12 cellular contexts compared by ENCODE assay signal in genomic region chr5:136066705-136067271, GRCh38. TPM values are rescaled to one million over a fixed set of nuclear protein-coding genes. Genes with fewer than 3 reads are reported as not detected.
DNase-seq lines count a peak whose midpoint lies in the region; ATAC-seq, FAIRE-seq and TF ChIP-seq lines count a peak whose summit lies in the region.
"Had no signal": no experiment of that assay in that cellular context is flagged by ENCODE, and none has a peak within 500 bp of the region (broad histone marks: within the 10 kb centered on the region; RNA-seq: fewer than 3 reads in every experiment).

No MANE protein-coding gene starts in this region.

- H3K36me3 Mint-ChIP-seq in HFFc6 (ENCODE audit: low read depth) = peaks cover 27% of the 10 kb centered on the region
- H3K36me3 Mint-ChIP-seq: CD8-positive, alpha-beta T cell had no signal

- H3K27ac ChIP-seq in ACC112 (ENCODE audit: low read depth, low read length) (peak overlapping the region; percentile 43), HepG2 (ENCODE audit: extremely low read length, insufficient read depth, low read length) (peak overlapping the region; percentile 72)

- H3K79me2 ChIP-seq in ACC112 (ENCODE audit: control insufficient read depth, insufficient read depth, low read length, unreplicated experiment) = no peaks in the 10 kb centered on the region
- no peaks in the 10 kb centered on the region for H3K79me2 ChIP-seq in HepG2 (ENCODE audit: insufficient read depth, low read length)

- peak overlapping the region; percentile 83 for H3K4me2 ChIP-seq in HepG2 (ENCODE audit: low read depth, low read length)

- no peak overlapping the region for H3K4me3 Mint-ChIP-seq in HFFc6
- H3K4me3 Mint-ChIP-seq: CD8-positive, alpha-beta T cell had no signal

- TF ChIP-seq CTCF in HFFc6 (IDR thresholded peaks at IDR 0.05) = no peak; the same call in 1 of the 2 replicates
- TF ChIP-seq CTCF in choroid plexus epithelial cell (conservative IDR thresholded peaks at IDR 0.05; ENCODE audit: low read depth, low read length) = peak; percentile 65
- peak; percentile 61 for TF ChIP-seq CTCF in HepG2 (CRISPR knock-in tag; IDR thresholded peaks at IDR 0.05)

- peak overlapping the region; percentile 28; the same call in 1 of the 2 replicates for H3K9ac ChIP-seq in HepG2 (ENCODE audit: insufficient read depth, low read depth, low read length)

- H3K27ac Mint-ChIP-seq in HFFc6 = no peak overlapping the region; the same call in 1 of the 2 replicates
- H3K27ac Mint-ChIP-seq: CD8-positive, alpha-beta T cell had no signal

- DNase-seq in HFFc6 = peak; percentile 58
- peak; percentile 82 for DNase-seq in choroid plexus epithelial cell (ENCODE audit: low read depth)
- peak; percentile 73 for DNase-seq in HepG2 (ENCODE audit: low spot score)
- no peak for DNase-seq in cortex of kidney (lab: John Stamatoyannopoulos, UW)
- DNase-seq in NCI-H526 (lab: John Stamatoyannopoulos, UW) = no peak
- DNase-seq in medulla oblongata (ENCODE audit: extremely low spot score) = no peak
- DNase-seq: activated CD4-positive, alpha-beta T cell treated with anti-CD3 and anti-CD28 coated beads for 1 hour; CD8-positive, alpha-beta T cell; NCI-H446; stimulated activated CD4-positive, alpha-beta T cell treated with anti-CD3 and anti-CD28 coated beads, Interleukin-2, amount 100 ng/mL, for 48 hours had no signal

- TF ChIP-seq RAD21 in HepG2 (CRISPR knock-in tag; IDR thresholded peaks at IDR 0.05) = no peak

- CTCF ChIA-PET in HepG2 (lab: Yijun Ruan, JAX; ENCODE audit: low intra/inter-chr PET ratio, low total read pairs) = interaction anchor here (0.9 kb wide), 1 partner anchor 107 kb away, joined by 3 read pairs; no protein-coding TSS in a partner anchor

- no TSS peak for BruUV-seq in HepG2 (replicated peaks; lab: Mats Ljungman, UMichigan)

- TF ChIP-seq POLR2A in HepG2 (IDR thresholded peaks at IDR 0.05; ENCODE audit: insufficient read depth in 1 of 2, low read depth in 2 of 2, low read length in 2 of 2) = no peak; a peak in 1 of 4 replicates

- H3K4me3 ChIP-seq in ACC112 (ENCODE audit: low read depth, low read length) (no peak overlapping the region), choroid plexus epithelial cell (ENCODE audit: low read depth, low read length) (no peak overlapping the region), HepG2 (replicated peaks in 1 of 3; ENCODE audit: insufficient read depth in 1 of 3, low read depth in 2 of 3, low read length in 3 of 3) (peak overlapping the region in 1 of 3 experiments; percentile 54; a peak in 2 of 6 replicates)

- no peaks in the 10 kb centered on the region for H4K20me1 ChIP-seq in HepG2 (ENCODE audit: insufficient read depth, low read length)

- peaks cover 36% of the 10 kb centered on the region for H3K36me3 ChIP-seq in ACC112 (ENCODE audit: insufficient read depth, low read length)
- peaks cover 9 to 26% of the 10 kb centered on the region in 2 experiments for H3K36me3 ChIP-seq in HepG2 (replicated peaks in 1 of 2; ENCODE audit: control insufficient read depth in 1 of 2, insufficient read depth in 2 of 2, low read length in 2 of 2)

- H3K27me3 ChIP-seq in ACC112 (ENCODE audit: insufficient read depth, low read length) (no peaks in the 10 kb centered on the region), HepG2 (ENCODE audit: control insufficient read depth in 1 of 2, insufficient read depth in 2 of 2, low read length in 2 of 2) (no peaks in the 10 kb centered on the region)

- POLR2A ChIA-PET in HepG2 (lab: Yijun Ruan, JAX) = interaction anchor here (0.6 to 2.2 kb wide), 8 partner anchors 9 to 93 kb away, joined by 3 to 21 read pairs (median 5); partner anchors contain the start of genes SMAD5 and TGFBI

- ATAC-seq in HepG2 (peak; percentile 90), GM18909 (IDR thresholded peaks at IDR 0.05; ENCODE audit: poor library complexity, unreplicated experiment) (no peak)
- ATAC-seq: CD8-positive, alpha-beta T cell had no signal

- intact Hi-C loops in HepG2 (cut with micrococcal nuclease; ENCODE audit: unreplicated experiment) = loop anchor here (1.0 kb wide), 1 partner anchor 13 kb away; no protein-coding TSS in a partner anchor

- peaks cover 12% of the 10 kb centered on the region for H3K4me1 Mint-ChIP-seq in HFFc6 (ENCODE audit: low read depth)

- peak; percentile 73 for FAIRE-seq in HepG2 (lab: Jason Lieb, UNC)

- TF ChIP-seq EP300 in HepG2 (IDR thresholded peaks at IDR 0.05; ENCODE audit: low read depth in 2 of 2, low read length in 2 of 2) = no peak
- TF ChIP-seq EP300 in HepG2 (CRISPR knock-in tag; IDR thresholded peaks at IDR 0.05; ENCODE audit: borderline replicate concordance) = no peak

- H2AFZ ChIP-seq in ACC112 (ENCODE audit: low read length, unreplicated experiment) = no peak overlapping the region
- H2AFZ ChIP-seq in HepG2 (ENCODE audit: low read length) = no peak overlapping the region

- H3K4me1 ChIP-seq in ACC112 (ENCODE audit: control insufficient read depth, insufficient read depth, low read length, unreplicated experiment) (peaks cover 3% of the 10 kb centered on the region), HepG2 (ENCODE audit: insufficient read depth, low read length) (peaks cover 41% of the 10 kb centered on the region)

- H3K27me3 Mint-ChIP-seq in HFFc6 (ENCODE audit: insufficient read depth) = peaks cover 3% of the 10 kb centered on the region; the same call in 1 of the 2 replicates

- in situ Hi-C loops in HepG2 (cut with HindIII; ENCODE audit: extremely low pct_ligation_motif_present, low pct_unique_long_range_greater_than_20kb) = no loop called here

- 0 out of 2 replicates have a peak, but pooled peaks cover 4% of the 10 kb centered on the region for H3K9me3 ChIP-seq in HepG2 (ENCODE audit: low read length)

- no peaks in the 10 kb centered on the region for H3K9me3 Mint-ChIP-seq in HFFc6
- H3K9me3 Mint-ChIP-seq: CD8-positive, alpha-beta T cell had no signal

- WGBS in HepG2 (ENCODE audit: low lambda C conversion rate) = 16% methylated on average over 3 of the region's 4 CpGs

TF ChIP-seq in HepG2, 621 proteins besides CTCF, POLR2A, EP300 and RAD21 (continues in another document):
- TF ChIP-seq XRCC5 (optimal IDR thresholded peaks at IDR 0.05; ENCODE audit: low read length) (peak; percentile 29), HNRNPL (IDR thresholded peaks at IDR 0.05; ENCODE audit: low read depth, low read length) (0 out of 2 replicates have a peak, but pooled peaks have one; percentile 50), REL (CRISPR knock-in tag; conservative IDR thresholded peaks at IDR 0.05) (no peak), ZNF770 (CRISPR knock-in tag; IDR thresholded peaks at IDR 0.05) (peak; percentile 56; the same call in 1 of the 2 replicates)

RNA-seq across cellular contexts. Expression of gene TGFBI, which starts 38.0 kb away (rescaled TPM):
- total RNA-seq in HFFc6 (2021; fragmentation: NEBNext Ultra II Directional; extraction: Animal tissue kit (Norgen Biotek cat#: 25700)) = 100 to 1,000 TPM; 529 to 911 (median 784) TPM
- total RNA-seq in HepG2 (2016; rRNA removed; fragmentation: Illumina TruSeq; extraction: Trizol) = 138 and 275 TPM in 2 replicates
- total RNA-seq in HepG2 (2016; cell fraction: cytosol; rRNA removed; fragmentation: Illumina TruSeq; extraction: Trizol; ENCODE audit: low read depth) = 50.3 and 55.8 TPM in 2 replicates
- 131 and 276 TPM in 2 replicates for total RNA-seq in HepG2 (2016; cell fraction: insoluble cytoplasmic fraction; rRNA removed; fragmentation: Illumina TruSeq; extraction: Trizol)
- total RNA-seq in HepG2 (2016; cell fraction: membrane; rRNA removed; fragmentation: Illumina TruSeq; extraction: Trizol) = 113 and 131 TPM in 2 replicates
- 247 and 314 TPM in 2 replicates for total RNA-seq in HepG2 (2016; cell fraction: nucleus; rRNA removed; fragmentation: Illumina TruSeq; extraction: Trizol)
- 441 and 457 TPM in 2 replicates for polyA plus RNA-seq in HepG2 (2011; rRNA removed)
- polyA plus RNA-seq in HepG2 (2011; cell fraction: cytosol; rRNA removed) = 304 and 337 TPM in 2 replicates
- 658 and 897 TPM in 2 replicates for polyA plus RNA-seq in HepG2 (2011; cell fraction: nucleus; rRNA removed)
- polyA plus RNA-seq in HepG2 (2012) = 309 and 371 TPM in 2 replicates
- polyA plus RNA-seq in HepG2 (2016; cell fraction: cytosol; fragmentation: Illumina TruSeq; extraction: Trizol; ENCODE audit: low read depth) = 43.1 and 46.7 TPM in 2 replicates
- polyA plus RNA-seq in HepG2 (2016; cell fraction: insoluble cytoplasmic fraction; fragmentation: Illumina TruSeq; extraction: Trizol; ENCODE audit: low read depth) = 120 and 134 TPM in 2 replicates
- polyA plus RNA-seq in HepG2 (2016; cell fraction: membrane; fragmentation: Illumina TruSeq; extraction: Trizol; ENCODE audit: low read depth) = 83.1 and 98.3 TPM in 2 replicates
- 385 and 414 TPM in 2 replicates for polyA plus RNA-seq in HepG2 (2016; cell fraction: nucleus; fragmentation: Illumina TruSeq; extraction: Trizol; ENCODE audit: insufficient read depth, low read depth)
- 25.5 and 364 TPM in 2 replicates for polyA minus RNA-seq in HepG2 (2011; rRNA and poly(A)+ RNA removed; ENCODE audit: low replicate concordance)
- polyA minus RNA-seq in HepG2 (2011; cell fraction: cytosol; rRNA and poly(A)+ RNA removed) = 249 and 302 TPM in 2 replicates
- polyA minus RNA-seq in HepG2 (2011; cell fraction: nucleus; rRNA and poly(A)+ RNA removed) = 204 and 216 TPM in 2 replicates

Comparison
In these comparisons a context has a peak if more than half of its experiments do, and no peak if none do; other contexts are left out.
1. DNase-seq: peak in HFFc6 (single experiment), choroid plexus epithelial cell (single experiment) and HepG2 (single experiment); none in cortex of kidney (single experiment), NCI-H526 (0 of 2) and medulla oblongata (single experiment).